ENCODE assay signal across 8 cellular contexts in genomic region chr9:135908334-135909204, GRCh38. TPM values are rescaled to one million over a fixed set of nuclear protein-coding genes. Genes with fewer than 3 reads are reported as not detected.
DNase-seq lines count a peak whose midpoint lies in the region; ATAC-seq lines count a peak whose summit lies in the region.

No MANE protein-coding gene starts in this region.

- DNase-seq in NCI-H226 = peak; percentile 15
- peak in 2 of 9 donors; percentile 8 to 13 for DNase-seq in naive thymus-derived CD4-positive, alpha-beta T cell
- no peak for DNase-seq in GOT3 (lab: John Stamatoyannopoulos, UW)
- no peak for DNase-seq in effector CD4-positive, alpha-beta T cell
- DNase-seq in MV-4-11 (lab: John Stamatoyannopoulos, UW) = no peak
- DNase-seq in DMS153 (lab: John Stamatoyannopoulos, UW) = no peak

- POLR2A ChIA-PET in naive thymus-derived CD4-positive, alpha-beta T cell (lab: Charles Lee) = interaction anchor here (0.6 to 1.1 kb wide), 3 partner anchors 53 to 501 kb away, joined by 3 read pairs; partner anchors contain the start of gene UBAC1

- no peak overlapping the region for H3K27ac ChIP-seq in duodenal mucosa (ENCODE audit: low read depth, low read length)
- peak overlapping the region; percentile 89 for H3K27ac ChIP-seq in naive thymus-derived CD4-positive, alpha-beta T cell (ENCODE audit: low read depth, low read length)

- H3K4me3 ChIP-seq in duodenal mucosa (ENCODE audit: low read depth in 1 of 2, low read length in 2 of 2) = peak overlapping the region; percentile 72 to 79
- peak overlapping the region; percentile 69 for H3K4me3 ChIP-seq in naive thymus-derived CD4-positive, alpha-beta T cell (ENCODE audit: low read length)

- H3K9me3 Mint-ChIP-seq in naive thymus-derived CD4-positive, alpha-beta T cell = peaks cover 0 to 24% (median 6%) of the 10 kb centered on the region in 11 donors

- H3K27ac Mint-ChIP-seq in naive thymus-derived CD4-positive, alpha-beta T cell = peak overlapping the region; percentile 23 to 88 (median 78)

- peak overlapping the region; percentile 71 to 91 (median 84) for H3K4me3 Mint-ChIP-seq in naive thymus-derived CD4-positive, alpha-beta T cell

- CTCF ChIA-PET in naive thymus-derived CD4-positive, alpha-beta T cell (lab: Charles Lee) = interaction anchor here (0.7 kb wide), 1 partner anchor 42 kb away, joined by 6 read pairs; no protein-coding TSS in a partner anchor

- peaks cover 6 to 14% of the 10 kb centered on the region in 2 donors for H3K36me3 ChIP-seq in duodenal mucosa (ENCODE audit: control insufficient read depth in 1 of 2, insufficient read depth in 2 of 2, low read length in 2 of 2)
- H3K36me3 ChIP-seq in naive thymus-derived CD4-positive, alpha-beta T cell (ENCODE audit: control insufficient read depth in 2 of 3, insufficient read depth in 3 of 3, low read length in 3 of 3) = peaks cover 0 to 22% (median 4%) of the 10 kb centered on the region in 3 experiments

- H3K36me3 Mint-ChIP-seq in naive thymus-derived CD4-positive, alpha-beta T cell = peaks cover 16 to 52% (median 29%) of the 10 kb centered on the region in 5 donors

- H3K9me3 ChIP-seq in duodenal mucosa (ENCODE audit: control insufficient read depth in 1 of 2, low read length in 2 of 2) = peaks cover 0 to 1% of the 10 kb centered on the region in 2 donors
- H3K9me3 ChIP-seq in naive thymus-derived CD4-positive, alpha-beta T cell (ENCODE audit: control insufficient read depth in 2 of 3, low read length in 3 of 3) = peaks cover 0 to 6% (median 3%) of the 10 kb centered on the region in 3 experiments

- peak; percentile 2 for ATAC-seq in GM19452 (IDR thresholded peaks at IDR 0.05; ENCODE audit: unreplicated experiment)
- ATAC-seq in naive thymus-derived CD4-positive, alpha-beta T cell = no peak

- intact Hi-C loops in naive thymus-derived CD4-positive, alpha-beta T cell (cut with micrococcal nuclease) = loop anchor here (5.0 to 10.0 kb wide), 5 partner anchors 46 to 1884 kb away; partner anchors contain the start of genes BRD3OS (in 1 of the 2), NOTCH1 (in 1 of the 2), SNAPC4 (in 1 of the 2) and WDR5 (in 1 of the 2)

- H3K9ac ChIP-seq in duodenal mucosa (ENCODE audit: low read depth in 1 of 2, low read length in 2 of 2) = peak overlapping the region; percentile 50 to 51

- no peaks in the 10 kb centered on the region for H3K27me3 Mint-ChIP-seq in naive thymus-derived CD4-positive, alpha-beta T cell

- H3K4me1 Mint-ChIP-seq in naive thymus-derived CD4-positive, alpha-beta T cell = peaks cover 33 to 65% (median 55%) of the 10 kb centered on the region in 7 donors

- H3K4me1 ChIP-seq in duodenal mucosa (ENCODE audit: control insufficient read depth in 1 of 2, insufficient read depth in 2 of 2, low read length in 2 of 2) = peaks cover 25% of the 10 kb centered on the region in 2 donors
- H3K4me1 ChIP-seq in naive thymus-derived CD4-positive, alpha-beta T cell (ENCODE audit: control insufficient read depth in 2 of 2, insufficient read depth in 2 of 2, low read length in 2 of 2) = peaks cover 21% of the 10 kb centered on the region in 2 donors

- no peaks in the 10 kb centered on the region for H3K27me3 ChIP-seq in duodenal mucosa (ENCODE audit: control insufficient read depth in 1 of 2, insufficient read depth in 2 of 2, low read length in 2 of 2)
- H3K27me3 ChIP-seq in naive thymus-derived CD4-positive, alpha-beta T cell (ENCODE audit: control insufficient read depth in 2 of 2, insufficient read depth in 2 of 2, low read length in 2 of 2) = no peaks in the 10 kb centered on the region

RNA-seq across cellular contexts. Expression of gene CAMSAP1, which starts 1.2 kb away (rescaled TPM):
- total RNA-seq in naive thymus-derived CD4-positive, alpha-beta T cell = 10 to 100 TPM; 16.4 to 34.3 (median 23.6) TPM
- 1 to 10 TPM in 1 of 2 donors, under 1 TPM in 1; 0.65 to 4.0 TPM for polyA plus RNA-seq in naive thymus-derived CD4-positive, alpha-beta T cell

RNA-seq across cellular contexts. Expression of gene UBAC1, which starts 52.6 kb away (rescaled TPM):
- 10 to 100 TPM; 28.6 to 36.1 (median 32.2) TPM for total RNA-seq in naive thymus-derived CD4-positive, alpha-beta T cell
- polyA plus RNA-seq in naive thymus-derived CD4-positive, alpha-beta T cell = 10 to 100 TPM; 19.6 to 24.8 TPM
